ENCODE assay signal across 11 cellular contexts in genomic region chr15:98874359-98874758, GRCh38.
DNase-seq lines count a peak whose midpoint lies in the region; ATAC-seq and TF ChIP-seq lines count a peak whose summit lies in the region.
"Had no signal": no experiment of that assay in that cellular context is flagged by ENCODE, and none has a peak within 500 bp of the region (broad histone marks: within the 10 kb centered on the region; RNA-seq: fewer than 3 reads in every experiment).

No MANE protein-coding gene starts in this region.

- TF ChIP-seq POLR2A in suprapubic skin (IDR thresholded peaks at IDR 0.05) = no peak

- WGBS in hepatocyte (ENCODE audit: low lambda C conversion rate, missing lambda C conversion rate) = 81% methylated on average over 7 of the region's 7 CpGs
- 69% methylated on average over 7 of the region's 7 CpGs for WGBS in suprapubic skin

- H3K27me3 ChIP-seq in hepatocyte (no peaks in the 10 kb centered on the region), suprapubic skin (no peaks in the 10 kb centered on the region)

- H3K4me2 ChIP-seq in hepatocyte = peak overlapping the region; percentile 3

- no peak for ATAC-seq in HG02870 (IDR thresholded peaks at IDR 0.05; ENCODE audit: unreplicated experiment)
- ATAC-seq: activated CD4-positive, CD25-positive, alpha-beta regulatory T cell treated with anti-CD3 and anti-CD28 coated beads, Interleukin-2, amount 50 U/mL, for 24 hours had no signal

- DNase-seq in HFF-Myc (ENCODE audit: extremely low read depth, low read depth) = no peak
- DNase-seq in hepatocyte (ENCODE audit: low spot score) = no peak
- no peak for DNase-seq in suprapubic skin (ENCODE audit: low spot score in 2 of 2)
- no peak for DNase-seq in retina
- no peak for DNase-seq in KBM-7
- DNase-seq: dermis blood vessel endothelial cell, DMS79 treated with DMSO at 0.1 percent for 48 hours, hippocampal formation had no signal

- no peaks in the 10 kb centered on the region for H3K9me3 ChIP-seq in hepatocyte (ENCODE audit: low read depth)
- no peaks in the 10 kb centered on the region for H3K9me3 ChIP-seq in suprapubic skin

- H3K4me3 ChIP-seq in HFF-Myc (replicated peaks; ENCODE audit: low read depth, low read length) = peak overlapping the region; percentile 30
- H3K4me3 ChIP-seq in hepatocyte = no peak overlapping the region
- H3K4me3 ChIP-seq in suprapubic skin = no peak overlapping the region

- H3K27ac ChIP-seq in VCaP (peak overlapping the region; percentile 61), hepatocyte (no peak overlapping the region), suprapubic skin (peak overlapping the region; percentile 31)

- no peak overlapping the region for H2AFZ ChIP-seq in hepatocyte

- TF ChIP-seq CTCF in HFF-Myc (IDR thresholded peaks at IDR 0.05; ENCODE audit: low read depth, low read length, missing control alignments) (no peak), VCaP (conservative IDR thresholded peaks at IDR 0.05) (no peak), hepatocyte (IDR thresholded peaks at IDR 0.05; ENCODE audit: poor library complexity) (no peak), suprapubic skin (IDR thresholded peaks at IDR 0.05) (no peak)

- peaks cover 26% of the 10 kb centered on the region for H4K20me1 ChIP-seq in hepatocyte (ENCODE audit: insufficient read depth, poor library complexity, severe bottlenecking)

- TF ChIP-seq EP300 in suprapubic skin (IDR thresholded peaks at IDR 0.05) = no peak

- H3K79me2 ChIP-seq in hepatocyte = peaks cover 89% of the 10 kb centered on the region

- H3K36me3 ChIP-seq in hepatocyte (replicated peaks; ENCODE audit: insufficient read depth, low read depth) (no peaks in the 10 kb centered on the region), suprapubic skin (no peaks in the 10 kb centered on the region)

- H3K4me1 ChIP-seq in hepatocyte (ENCODE audit: insufficient read depth) = peaks cover 31% of the 10 kb centered on the region
- peaks cover 30% of the 10 kb centered on the region for H3K4me1 ChIP-seq in suprapubic skin

- no peaks in the 10 kb centered on the region for H3K9me2 ChIP-seq in hepatocyte (replicated peaks; ENCODE audit: insufficient read depth)

- in situ Hi-C loops in KBM-7 (cut with MboI; ENCODE audit: low pct_unique_long_range_greater_than_20kb, low sequenced_read_pairs) = no loop called here
